ENCODE assay signal across 6 cellular contexts in the genomic region with DNA sequence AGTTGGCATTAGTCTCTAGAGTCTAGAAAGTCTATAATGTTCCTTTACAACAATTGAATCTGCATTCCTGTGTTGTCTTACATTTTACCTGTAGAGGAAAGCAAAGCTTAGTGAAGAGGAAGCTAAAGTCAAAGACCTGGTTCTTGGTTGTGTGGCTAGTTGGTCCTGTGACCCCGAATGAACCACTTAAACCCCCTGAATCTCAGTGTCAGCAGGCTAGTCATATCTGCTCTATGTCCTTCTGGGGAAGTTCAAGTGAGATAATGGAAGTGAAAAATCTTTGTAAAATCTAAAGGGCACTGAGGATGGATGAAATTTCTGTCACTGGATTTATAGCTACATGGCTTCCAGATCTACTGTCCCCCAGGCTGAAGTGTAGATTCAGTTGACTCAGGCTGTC. TPM values are rescaled to one million over a fixed set of nuclear protein-coding genes. Genes with fewer than 3 reads are reported as not detected.
"Had no signal": no experiment of that assay in that cellular context is flagged by ENCODE, and none has a peak within 500 bp of the region (broad histone marks: within the 10 kb centered on the region; RNA-seq: fewer than 3 reads in every experiment).

No MANE protein-coding gene starts in this region.

- H3K27ac Mint-ChIP-seq: IgD-negative memory B cell had no signal

- H3K9me3 Mint-ChIP-seq: IgD-negative memory B cell had no signal

- DNase-seq: IMR-90, KBM-7 had no signal

- ATAC-seq: HepG2, K562 had no signal

- H3K4me3 Mint-ChIP-seq: IgD-negative memory B cell had no signal

- H3K4me1 Mint-ChIP-seq: IgD-negative memory B cell had no signal

RNA-seq across cellular contexts. Expression of a gene that starts 24.0 kb away (rescaled TPM):
- total RNA-seq: HepG2, HT-29, IMR-90 had no signal
- polyA plus RNA-seq: HepG2, IMR-90 had no signal
